In genomic region chr22:39087881-39088687, GRCh38 we compare ENCODE assay signal across 12 cellular contexts. TPM values are rescaled to one million over a fixed set of nuclear protein-coding genes. Genes with fewer than 3 reads are reported as not detected.
A peak's percentile ranks its signal among the peaks of the same experiment; 100 is the strongest.
DNase-seq lines count a peak whose midpoint lies in the region; ATAC-seq and TF ChIP-seq lines count a peak whose summit lies in the region.
"Had no signal": no experiment of that assay in that cellular context is flagged by ENCODE, and none has a peak within 500 bp of the region (broad histone marks: within the 10 kb centered on the region; RNA-seq: fewer than 3 reads in every experiment).

No MANE protein-coding gene starts in this region.

- H3K36me3 Mint-ChIP-seq in stimulated activated naive CD8-positive, alpha-beta T cell treated with anti-CD3 and anti-CD28 coated beads, Interleukin-15, Interleukin-2, amounts not matched to agents 100 ng/mL and 50 ng/mL, for 24 hours (ENCODE audit: low read depth) = peaks cover 24% of the 10 kb centered on the region
- peaks cover 11% of the 10 kb centered on the region for H3K36me3 Mint-ChIP-seq in activated naive CD8-positive, alpha-beta T cell treated with anti-CD3 and anti-CD28 coated beads for 36 hours

- peak overlapping the region; percentile 35 for H3K4me3 Mint-ChIP-seq in stimulated activated naive CD8-positive, alpha-beta T cell treated with anti-CD3 and anti-CD28 coated beads, Interleukin-15, Interleukin-2, amounts not matched to agents 100 ng/mL and 50 ng/mL, for 24 hours
- no peak overlapping the region for H3K4me3 Mint-ChIP-seq in activated naive CD8-positive, alpha-beta T cell treated with anti-CD3 and anti-CD28 coated beads for 36 hours

- H3K36me3 ChIP-seq in Peyer's patch = no peaks in the 10 kb centered on the region
- H3K36me3 ChIP-seq: right lobe of liver had no signal

- no peak overlapping the region for H3K4me3 ChIP-seq in Peyer's patch
- H3K4me3 ChIP-seq: right lobe of liver had no signal

- H3K4me1 ChIP-seq in Peyer's patch = peaks cover 0 to 8% (median 0%) of the 10 kb centered on the region in 4 donors
- H3K4me1 ChIP-seq: right lobe of liver had no signal

- no peak for DNase-seq in stimulated activated naive CD8-positive, alpha-beta T cell treated with anti-CD3 and anti-CD28 coated beads, Interleukin-15, Interleukin-2, amounts not matched to agents 100 U/mL and 50 U/mL, for 24 hours
- DNase-seq in activated naive CD8-positive, alpha-beta T cell treated with anti-CD3 and anti-CD28 coated beads for 36 hours = no peak
- peak; percentile 56 for DNase-seq in medulla oblongata (ENCODE audit: extremely low spot score)
- DNase-seq in cortex of kidney (lab: John Stamatoyannopoulos, UW) = no peak
- DNase-seq in Peyer's patch = no peak
- DNase-seq: activated effector memory CD4-positive, alpha-beta T cell treated with Interleukin-2 at 50 U/mL for 16 hours; COR-L47; NCI-H446 treated with DMSO at 0.1 percent for 48 hours; right lobe of liver had no signal

- no peaks in the 10 kb centered on the region for H3K9me3 Mint-ChIP-seq in stimulated activated naive CD8-positive, alpha-beta T cell treated with anti-CD3 and anti-CD28 coated beads, Interleukin-15, Interleukin-2, amounts not matched to agents 100 ng/mL and 50 ng/mL, for 24 hours
- no peaks in the 10 kb centered on the region for H3K9me3 Mint-ChIP-seq in activated naive CD8-positive, alpha-beta T cell treated with anti-CD3 and anti-CD28 coated beads for 36 hours

- no peak for TF ChIP-seq POLR2A in Peyer's patch (IDR thresholded peaks at IDR 0.05)

- no peak for TF ChIP-seq CTCF in Peyer's patch (IDR thresholded peaks at IDR 0.05)

- H3K27ac ChIP-seq in Peyer's patch = no peak overlapping the region
- H3K27ac ChIP-seq: right lobe of liver had no signal

- H3K27ac Mint-ChIP-seq in stimulated activated naive CD8-positive, alpha-beta T cell treated with anti-CD3 and anti-CD28 coated beads, Interleukin-15, Interleukin-2, amounts not matched to agents 100 ng/mL and 50 ng/mL, for 24 hours = peak overlapping the region; percentile 90
- peak overlapping the region; percentile 73 for H3K27ac Mint-ChIP-seq in activated naive CD8-positive, alpha-beta T cell treated with anti-CD3 and anti-CD28 coated beads for 36 hours

- peaks cover 85% of the 10 kb centered on the region for H3K4me1 Mint-ChIP-seq in stimulated activated naive CD8-positive, alpha-beta T cell treated with anti-CD3 and anti-CD28 coated beads, Interleukin-15, Interleukin-2, amounts not matched to agents 100 ng/mL and 50 ng/mL, for 24 hours (ENCODE audit: low read depth)
- peaks cover 64% of the 10 kb centered on the region for H3K4me1 Mint-ChIP-seq in activated naive CD8-positive, alpha-beta T cell treated with anti-CD3 and anti-CD28 coated beads for 36 hours

- no peaks in the 10 kb centered on the region for H3K27me3 ChIP-seq in Peyer's patch
- H3K27me3 ChIP-seq: right lobe of liver had no signal

- ATAC-seq in stimulated activated naive CD8-positive, alpha-beta T cell treated with anti-CD3 and anti-CD28 coated beads, Interleukin-15, Interleukin-2, amounts not matched to agents 100 U/mL and 50 U/mL, for 24 hours = no peak
- no peak for ATAC-seq in HG03342 (IDR thresholded peaks at IDR 0.05; ENCODE audit: unreplicated experiment)
- ATAC-seq in HG03095 (IDR thresholded peaks at IDR 0.05; ENCODE audit: unreplicated experiment) = no peak

- H3K9me3 ChIP-seq in Peyer's patch = no peaks in the 10 kb centered on the region
- H3K9me3 ChIP-seq: right lobe of liver had no signal

- no peaks in the 10 kb centered on the region for H3K27me3 Mint-ChIP-seq in stimulated activated naive CD8-positive, alpha-beta T cell treated with anti-CD3 and anti-CD28 coated beads, Interleukin-15, Interleukin-2, amounts not matched to agents 100 ng/mL and 50 ng/mL, for 24 hours
- H3K27me3 Mint-ChIP-seq in activated naive CD8-positive, alpha-beta T cell treated with anti-CD3 and anti-CD28 coated beads for 36 hours = no peaks in the 10 kb centered on the region

RNA-seq across cellular contexts. Expression of gene APOBEC3H, which starts 9.0 kb away (rescaled TPM):
- total RNA-seq in activated naive CD8-positive, alpha-beta T cell treated with anti-CD3 and anti-CD28 coated beads for 36 hours = 1 to 10 TPM; 4.3 to 5.3 TPM
- total RNA-seq in Peyer's patch = not detected

RNA-seq across cellular contexts. Expression of gene APOBEC3G, which starts 11.0 kb away (rescaled TPM):
- total RNA-seq in activated naive CD8-positive, alpha-beta T cell treated with anti-CD3 and anti-CD28 coated beads for 36 hours = 10 to 100 TPM; 44.2 to 44.3 TPM
- 1 to 10 TPM; 2.1 to 8.3 (median 4.7) TPM for total RNA-seq in Peyer's patch

RNA-seq across cellular contexts. Expression of gene APOBEC3F, which starts 47.4 kb away (rescaled TPM):
- total RNA-seq in activated naive CD8-positive, alpha-beta T cell treated with anti-CD3 and anti-CD28 coated beads for 36 hours = 10 to 100 TPM; 19.4 to 20.4 TPM
- 1 to 10 TPM in 3 of 4 donors, under 1 TPM in 1; 0.70 to 8.3 (median 1.6) TPM for total RNA-seq in Peyer's patch

Comparison
In these comparisons a context has a peak if more than half of its experiments do, and no peak if none do; other contexts are left out.
1. RNA of gene APOBEC3H, which starts 9.0 kb away (total RNA-seq): 4.3 to 5.3 TPM in activated naive CD8-positive, alpha-beta T cell treated with anti-CD3 and anti-CD28 coated beads for 36 hours; not detected in Peyer's patch; every median in the first group is over 4 times any median in the second.
2. RNA of gene APOBEC3G, which starts 11.0 kb away (total RNA-seq): 44.2 to 44.3 TPM in activated naive CD8-positive, alpha-beta T cell treated with anti-CD3 and anti-CD28 coated beads for 36 hours; 2.1 to 8.3 TPM in Peyer's patch; every median in the first group is over 4 times any median in the second.